20 cellular contexts compared by ENCODE assay signal in the genomic region with DNA sequence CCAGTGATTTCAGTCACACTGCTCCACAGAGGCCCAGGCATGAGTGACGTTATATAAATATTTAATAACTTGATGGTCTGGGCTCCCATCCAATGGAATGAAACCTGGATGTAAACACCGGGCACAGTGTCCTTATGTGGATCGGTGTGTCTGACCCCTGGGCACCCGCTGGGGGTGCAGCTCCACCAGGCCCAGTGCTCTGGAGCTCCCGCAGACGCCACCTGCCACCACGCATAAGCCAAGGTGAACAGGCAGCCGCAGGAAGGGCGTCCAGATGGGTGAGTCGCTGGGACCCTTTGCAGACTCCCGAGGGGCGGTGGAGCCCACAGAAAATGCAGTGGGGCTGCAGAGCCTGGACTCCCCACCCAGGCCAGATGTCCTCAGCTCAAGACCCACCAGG.
DNase-seq lines count a peak whose midpoint lies in the region; TF ChIP-seq lines count a peak whose summit lies in the region.
"Had no signal": no experiment of that assay in that cellular context is flagged by ENCODE, and none has a peak within 500 bp of the region (broad histone marks: within the 10 kb centered on the region; RNA-seq: fewer than 3 reads in every experiment).

No MANE protein-coding gene starts in this region.

- H3K36me3 ChIP-seq in osteoblast (ENCODE audit: insufficient read depth, low read length): no peaks in the 10 kb centered on the region
- H3K36me3 ChIP-seq: adrenal gland had no signal

- H3K4me1 ChIP-seq in osteoblast (ENCODE audit: insufficient read depth, low read length): peaks cover 25% of the 10 kb centered on the region

- no peaks in the 10 kb centered on the region for H3K27me3 ChIP-seq in osteoblast (ENCODE audit: insufficient read depth, low read length)
- H3K27me3 ChIP-seq: adrenal gland had no signal

- no peak for TF ChIP-seq CTCF in LNCaP clone FGC (IDR thresholded peaks at IDR 0.05; ENCODE audit: control insufficient read depth, extremely low read depth, insufficient read depth)
- no peak for TF ChIP-seq CTCF in osteoblast (IDR thresholded peaks at IDR 0.05; ENCODE audit: extremely low read depth, low read depth, low read length)

- DNase-seq in COLO668 (lab: John Stamatoyannopoulos, UW; ENCODE audit: unreplicated experiment) (peak; percentile 50), LNCaP clone FGC (ENCODE audit: low read depth) (peak; percentile 73), dermis microvascular lymphatic vessel endothelial cell (ENCODE audit: low read depth in 2 of 2) (peak; percentile 65 to 66), osteoblast (ENCODE audit: insufficient read length, low spot score, missing footprints) (peak; percentile 4), SW480 (ENCODE audit: low spot score) (no peak), amniotic stem cell (lab: John Stamatoyannopoulos, UW) (no peak), NCI-H146 (lab: John Stamatoyannopoulos, UW) (no peak)
- DNase-seq in activated naive CD4-positive, alpha-beta T cell treated with anti-CD3 and anti-CD28 coated beads, Interleukin-2, amount 50 U/mL, for 16 hours: no peak
- DNase-seq: activated CD4-positive, alpha-beta T cell treated with anti-CD3 and anti-CD28 coated beads for 1 hour; adrenal gland; AML-193; DMS153; effector CD8-positive, alpha-beta T cell; H7; KBM-7; mucosa of descending colon; SHP77 treated with DMSO at 0.1 percent for 48 hours; stimulated activated CD4-positive, alpha-beta T cell treated with anti-CD3 and anti-CD28 coated beads, Interleukin-4, amount 100 ng/mL, for 24 hours; stimulated activated CD8-positive, alpha-beta memory T cell treated with anti-CD3 and anti-CD28 coated beads, Interleukin-4, amount 100 ng/mL, for 48 hours had no signal

- H3K4me3 ChIP-seq in LNCaP clone FGC (ENCODE audit: low read depth, low read length) (no peak overlapping the region), osteoblast (ENCODE audit: insufficient read depth, low read length) (no peak overlapping the region)
- H3K4me3 ChIP-seq: adrenal gland, mucosa of descending colon, skin epidermis had no signal

- no peak overlapping the region for H3K27ac ChIP-seq in osteoblast (ENCODE audit: low read depth, low read length)
- H3K27ac ChIP-seq: skin epidermis had no signal

- peaks cover 8% of the 10 kb centered on the region for H3K9me3 ChIP-seq in osteoblast (ENCODE audit: low read depth, low read length)
- H3K9me3 ChIP-seq: mucosa of descending colon had no signal

- H2AFZ ChIP-seq in osteoblast (ENCODE audit: low read length): no peak overlapping the region

- H3K79me2 ChIP-seq in osteoblast (ENCODE audit: insufficient read depth, low read length): no peaks in the 10 kb centered on the region

- H4K20me1 ChIP-seq in osteoblast (ENCODE audit: insufficient read depth, low read length): peaks cover under 1% of the 10 kb centered on the region

- H3K4me2 ChIP-seq in osteoblast (ENCODE audit: insufficient read depth, low read length): no peak overlapping the region

Comparison
In these comparisons a context has a peak if more than half of its experiments do, and no peak if none do; other contexts are left out.
1. DNase-seq: peak in COLO668 (single experiment), LNCaP clone FGC (single experiment), dermis microvascular lymphatic vessel endothelial cell (2 of 2) and osteoblast (single experiment); none in SW480 (single experiment), amniotic stem cell (single experiment), activated naive CD4-positive, alpha-beta T cell treated with anti-CD3 and anti-CD28 coated beads, Interleukin-2, amount 50 U/mL, for 16 hours (single experiment) and NCI-H146 (single experiment).